Comparison of ENCODE assay signal across 21 cellular contexts in the genomic region with DNA sequence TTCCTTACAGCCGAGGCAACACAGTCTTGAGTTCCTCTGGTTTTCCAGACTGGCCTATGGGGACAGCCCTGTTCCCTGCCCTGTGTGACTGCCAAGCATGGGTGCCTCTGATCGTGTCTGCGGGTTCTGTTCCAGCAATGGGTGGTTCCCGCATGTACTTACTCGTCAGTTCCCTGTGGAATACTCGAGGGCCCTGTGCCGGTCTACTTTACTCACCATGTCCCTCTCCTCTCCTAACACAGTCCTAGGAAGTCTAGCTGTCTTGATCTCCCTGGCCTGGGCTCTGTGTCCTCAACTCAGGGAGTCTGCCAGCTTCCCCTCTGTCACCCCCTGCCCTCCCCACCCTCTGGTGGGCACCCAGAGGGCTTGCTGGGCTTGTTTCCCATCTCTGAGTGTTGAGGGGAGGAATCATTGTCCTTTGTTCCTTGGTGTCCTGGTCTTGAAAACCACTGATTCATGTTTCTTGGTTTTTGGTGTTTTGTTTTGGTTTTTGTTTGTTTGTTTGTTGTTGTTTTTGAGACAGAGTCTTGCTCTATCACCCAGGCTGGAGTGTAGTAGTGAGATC. TPM values are rescaled to one million over a fixed set of nuclear protein-coding genes. Genes with fewer than 3 reads are reported as not detected.
A peak's percentile ranks its signal among the peaks of the same experiment; 100 is the strongest.
DNase-seq lines count a peak whose midpoint lies in the region; TF ChIP-seq lines count a peak whose summit lies in the region.
"Had no signal": no experiment of that assay in that cellular context is flagged by ENCODE, and none has a peak within 500 bp of the region (broad histone marks: within the 10 kb centered on the region; RNA-seq: fewer than 3 reads in every experiment).

No MANE protein-coding gene starts in this region.

- H3K9ac ChIP-seq in neuronal stem cell (ENCODE audit: low read depth, low read length, poor library complexity) = no peak overlapping the region

- H3K9me3 Mint-ChIP-seq in endothelial cell (ENCODE audit: unreplicated experiment) = no peaks in the 10 kb centered on the region
- H3K9me3 Mint-ChIP-seq: stimulated activated naive CD8-positive, alpha-beta T cell treated with anti-CD3 and anti-CD28 coated beads, Interleukin-15, Interleukin-2, amounts not matched to agents 100 ng/mL and 50 ng/mL, for 24 hours; type B pancreatic cell had no signal

- no peak overlapping the region for H2BK15ac ChIP-seq in neuronal stem cell (ENCODE audit: low read length)

- H2BK12ac ChIP-seq in neuronal stem cell (ENCODE audit: low read length) = no peak overlapping the region

- no peak overlapping the region for H2AK5ac ChIP-seq in neuronal stem cell (ENCODE audit: low read depth, low read length)

- no peaks in the 10 kb centered on the region for H3K4me1 ChIP-seq in neuronal stem cell (ENCODE audit: control insufficient read depth in 2 of 2, insufficient read depth in 1 of 2, low read depth in 1 of 2, low read length in 2 of 2)

- no peaks in the 10 kb centered on the region for H3K27me3 Mint-ChIP-seq in endothelial cell (ENCODE audit: unreplicated experiment)
- H3K27me3 Mint-ChIP-seq: stimulated activated naive CD8-positive, alpha-beta T cell treated with anti-CD3 and anti-CD28 coated beads, Interleukin-15, Interleukin-2, amounts not matched to agents 100 ng/mL and 50 ng/mL, for 24 hours; type B pancreatic cell had no signal

- H3K9me3 ChIP-seq in neuronal stem cell (replicated peaks in 1 of 2; ENCODE audit: control insufficient read depth in 2 of 2, insufficient read depth in 1 of 2, low read depth in 1 of 2, low read length in 2 of 2) = no peaks in the 10 kb centered on the region
- H3K9me3 ChIP-seq: esophagus squamous epithelium had no signal

- no peak overlapping the region for H2AFZ ChIP-seq in neuronal stem cell (ENCODE audit: low read length)

- H3K14ac ChIP-seq in neuronal stem cell (ENCODE audit: low read length) = no peak overlapping the region

- H3K36me3 Mint-ChIP-seq in endothelial cell (ENCODE audit: low read depth, unreplicated experiment) = peaks cover 12% of the 10 kb centered on the region

- H3K36me3 ChIP-seq in neuronal stem cell (replicated peaks in 1 of 2; ENCODE audit: control insufficient read depth in 2 of 2, insufficient read depth in 2 of 2, low read length in 2 of 2) = peaks cover 5 to 55% of the 10 kb centered on the region in 2 donors

- peak overlapping the region; percentile 17 for H4K8ac ChIP-seq in neuronal stem cell (ENCODE audit: low read depth, low read length)

- H2BK120ac ChIP-seq in neuronal stem cell (ENCODE audit: low read depth, low read length) = no peak overlapping the region

- no peaks in the 10 kb centered on the region for H3K27me3 ChIP-seq in neuronal stem cell (ENCODE audit: control insufficient read depth in 3 of 3, insufficient read depth in 3 of 3, low read depth in 1 of 3, low read length in 3 of 3)
- H3K27me3 ChIP-seq: esophagus squamous epithelium had no signal

- H3K23ac ChIP-seq in neuronal stem cell (ENCODE audit: low read depth, low read length, poor library complexity) = no peak overlapping the region

- WGBS in neuronal stem cell (ENCODE audit: extremely low coverage in 2 of 2, insufficient read length in 2 of 2, insufficient replicate concordance in 1 of 2), 2 donors = no CpG with 5 or more reads among the region's 7 CpGs

- no peak overlapping the region for H3K4me3 ChIP-seq in neuronal stem cell (ENCODE audit: low read length in 2 of 2)
- H3K4me3 ChIP-seq: esophagus squamous epithelium, SK-N-MC had no signal

- H3K27ac ChIP-seq in RWPE1 (peak overlapping the region; percentile 32), neuronal stem cell (replicated peaks; ENCODE audit: low read length) (no peak overlapping the region)
- H3K27ac ChIP-seq: 22Rv1, esophagus squamous epithelium, SK-N-MC had no signal

- H2BK5ac ChIP-seq in neuronal stem cell (ENCODE audit: low read length) = no peak overlapping the region

- H3K4ac ChIP-seq in neuronal stem cell (ENCODE audit: low read length) = no peak overlapping the region

- DNase-seq in NCI-H2171 treated with DMSO at 0.1 percent for 48 hours (lab: John Stamatoyannopoulos, UW) (peak; percentile 15), NCI-H2171 (lab: John Stamatoyannopoulos, UW) (no peak), RWPE1 (ENCODE audit: low spot score) (no peak), endothelial cell (ENCODE audit: low spot score) (no peak), neuronal stem cell (ENCODE audit: low spot score) (no peak), HEK293T (ENCODE audit: extremely low spot score) (no peak), DMS53 treated with DMSO at 0.1 percent for 48 hours (lab: John Stamatoyannopoulos, UW; ENCODE audit: unreplicated experiment) (no peak), RKO (ENCODE audit: low spot score) (no peak)
- DNase-seq: activated effector memory CD4-positive, alpha-beta T cell treated with anti-CD3 and anti-CD28 coated beads, Interleukin-2, amount 50 U/mL, for 16 hours; AML-193; esophagus squamous epithelium; kidney glomerular epithelial cell; mesendoderm; NCI-H1092; NCI-H2029; small intestine; T-helper 9 cell had no signal

- POLR2A ChIA-PET in RWPE1 (lab: Yijun Ruan, JAX; ENCODE audit: low non-redundant PET) = no interaction called here
- POLR2A ChIA-PET in HEK293T (lab: Yijun Ruan, JAX) = no interaction called here

- CTCF ChIA-PET in RWPE1 (lab: Yijun Ruan, JAX) (no interaction called here), HEK293T (lab: Yijun Ruan, JAX) (interaction anchor here (0.6 kb wide), 1 partner anchor 110 kb away, joined by 9 read pairs; no protein-coding TSS in a partner anchor)

- peak overlapping the region; percentile 36 for H3K27ac Mint-ChIP-seq in endothelial cell (ENCODE audit: unreplicated experiment)
- H3K27ac Mint-ChIP-seq: type B pancreatic cell had no signal

- peaks cover 7% of the 10 kb centered on the region for H3K4me1 Mint-ChIP-seq in endothelial cell (ENCODE audit: unreplicated experiment)

- H4K91ac ChIP-seq in neuronal stem cell (ENCODE audit: low read depth, low read length, poor library complexity) = no peak overlapping the region

- no peak for TF ChIP-seq CTCF in RWPE1 (conservative IDR thresholded peaks at IDR 0.05; ENCODE audit: low read depth)
- TF ChIP-seq CTCF in endothelial cell (IDR thresholded peaks at IDR 0.05; ENCODE audit: unreplicated experiment) = no peak

- no peak overlapping the region for H3K18ac ChIP-seq in neuronal stem cell (ENCODE audit: low read length)

- H3K4me2 ChIP-seq in neuronal stem cell (ENCODE audit: insufficient read depth, low read length, poor library complexity, severe bottlenecking) = no peak overlapping the region

- H3K4me3 Mint-ChIP-seq in endothelial cell (ENCODE audit: unreplicated experiment) = no peak overlapping the region
- H3K4me3 Mint-ChIP-seq: stimulated activated naive CD8-positive, alpha-beta T cell treated with anti-CD3 and anti-CD28 coated beads, Interleukin-15, Interleukin-2, amounts not matched to agents 100 ng/mL and 50 ng/mL, for 24 hours; type B pancreatic cell had no signal

- H3K79me1 ChIP-seq in neuronal stem cell (ENCODE audit: low read depth, low read length) = peaks cover 10% of the 10 kb centered on the region

TF ChIP-seq in HEK293T, 16 proteins besides CTCF, POLR2A, EP300 and RAD21:
- TF ChIP-seq ELF4 (IDR thresholded peaks at IDR 0.05) = no peak
- no peak for TF ChIP-seq SP1 (IDR thresholded peaks at IDR 0.05)

RNA-seq across cellular contexts. Expression of a gene that starts 36.0 kb away (rescaled TPM):
- 28.4 TPM for total RNA-seq in endothelial cell (ENCODE audit: unreplicated experiment)
- 11.6 TPM for polyA plus RNA-seq in neuronal stem cell (2013, experiment 1 of 2)
- polyA plus RNA-seq in neuronal stem cell (2013, experiment 2 of 2) = 12.2 TPM

RNA-seq across cellular contexts. Expression of a gene that starts 59.1 kb away (rescaled TPM):
- total RNA-seq in endothelial cell (ENCODE audit: unreplicated experiment) = 11.0 TPM
- polyA plus RNA-seq in neuronal stem cell (2013, experiment 1 of 2) = 1.2 TPM
- polyA plus RNA-seq in neuronal stem cell (2013, experiment 2 of 2) = 0.69 TPM
